ENCODE assay signal across 8 cellular contexts in the genomic region with DNA sequence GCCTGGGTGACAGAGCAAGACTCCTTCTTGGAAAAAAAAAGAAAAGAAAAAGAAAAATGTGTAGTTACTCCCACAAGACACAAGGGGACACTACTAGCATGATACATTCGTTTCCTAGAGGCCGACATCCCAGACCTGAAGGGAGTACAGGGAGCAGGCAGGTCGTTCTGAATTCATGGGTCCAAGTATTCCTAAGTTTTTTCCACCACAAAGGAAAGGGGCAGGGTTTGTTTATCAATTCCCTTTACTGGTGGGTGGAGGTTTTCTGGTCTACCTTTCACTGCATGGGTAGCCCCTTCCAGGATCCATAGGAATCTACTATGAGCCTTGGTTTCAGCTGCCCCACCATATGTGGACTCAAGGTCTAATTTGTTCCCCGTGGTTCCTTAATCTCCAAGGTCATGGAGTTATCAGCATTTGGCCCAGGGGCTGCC. TPM values are rescaled to one million over a fixed set of nuclear protein-coding genes. Genes with fewer than 3 reads are reported as not detected.
DNase-seq lines count a peak whose midpoint lies in the region; ATAC-seq, FAIRE-seq and TF ChIP-seq lines count a peak whose summit lies in the region.

No MANE protein-coding gene starts in this region.

- no peak for TF ChIP-seq POLR2A in H54 (IDR thresholded peaks at IDR 0.05; ENCODE audit: low read depth, low read length)

- H3K4me3 ChIP-seq in ascending aorta (no peak overlapping the region), right cardiac atrium (ENCODE audit: low read length) (no peak overlapping the region)

- peak; percentile 76 to 86 (median 82) for TF ChIP-seq CTCF in ascending aorta (IDR thresholded peaks at IDR 0.05)

- ATAC-seq in right cardiac atrium = peak; percentile 74 to 80
- peak; percentile 80 for ATAC-seq in sciatic nerve

- H3K27ac ChIP-seq in ascending aorta (no peak overlapping the region), right cardiac atrium (ENCODE audit: low read length) (peak overlapping the region; percentile 54)

- DNase-seq in DMS153 (lab: John Stamatoyannopoulos, UW) = peak; percentile 80
- DNase-seq in HT-29 (ENCODE audit: low spot score) = peak; percentile 89
- DNase-seq in NCI-H526 treated with DMSO at 0.1 percent for 48 hours (lab: John Stamatoyannopoulos, UW) = peak; percentile 83
- DNase-seq in ascending aorta (ENCODE audit: low spot score in 2 of 2) = no peak
- peak in 1 of 3 donors; percentile 27 for DNase-seq in right cardiac atrium
- DNase-seq in sciatic nerve (ENCODE audit: low spot score) = no peak
- no peak for DNase-seq in stimulated activated CD4-positive, alpha-beta T cell treated with anti-CD3 and anti-CD28 coated beads, Interleukin-12 subunit alpha, Interleukin-12 subunit beta, amount 100 ng/mL, for 4 hours
- no peak for DNase-seq in H54 (ENCODE audit: insufficient read length, low spot score)

- H3K27me3 ChIP-seq in ascending aorta = no peaks in the 10 kb centered on the region
- H3K27me3 ChIP-seq in right cardiac atrium (ENCODE audit: control insufficient read depth, insufficient read depth) = no peaks in the 10 kb centered on the region

- no peak for FAIRE-seq in H54 (lab: Jason Lieb, UNC)

- H3K4me1 ChIP-seq in ascending aorta (peaks cover 0 to 7% of the 10 kb centered on the region in 2 donors), right cardiac atrium (ENCODE audit: control insufficient read depth, insufficient read depth, low read length) (no peaks in the 10 kb centered on the region)

- WGBS in right cardiac atrium = 3% methylated on average over 4 of the region's 4 CpGs

- H3K9me3 ChIP-seq in ascending aorta = no peaks in the 10 kb centered on the region
- no peaks in the 10 kb centered on the region for H3K9me3 ChIP-seq in right cardiac atrium (ENCODE audit: control insufficient read depth, low read length)

- intact Hi-C loops in ascending aorta (cut with DNase I) (loop anchor here (2.0 kb wide), 1 partner anchor 142 kb away; no protein-coding TSS in a partner anchor), right cardiac atrium (cut with DNase I) (no loop called here), sciatic nerve (cut with DNase I) (no loop called here)

- H3K36me3 ChIP-seq in ascending aorta = no peaks in the 10 kb centered on the region

RNA-seq across cellular contexts. Expression of a gene that starts 11.8 kb away (rescaled TPM):
- total RNA-seq in HT-29 (2014; rRNA removed; shearing (Covaris generic)) = 2.9 and 3.0 TPM in 2 replicates
- total RNA-seq in ascending aorta = not detected
- under 1 TPM in 3 of 4 donors, not detected in 1; 0.14 to 0.23 (median 0.15) TPM for total RNA-seq in right cardiac atrium
- polyA plus RNA-seq in right cardiac atrium = 0.20 TPM
- not detected for total RNA-seq in sciatic nerve

RNA-seq across cellular contexts. Expression of a gene that starts 16.1 kb away (rescaled TPM):
- total RNA-seq in HT-29 (2014; rRNA removed; shearing (Covaris generic)) = 5.8 and 8.8 TPM in 2 replicates
- total RNA-seq in ascending aorta (11.4 TPM), right cardiac atrium (1 to 10 TPM; 6.1 to 7.7 (median 7.4) TPM), sciatic nerve (12.0 TPM)
- 5.5 TPM for polyA plus RNA-seq in right cardiac atrium

RNA-seq across cellular contexts. Expression of a gene that starts 20.1 kb away (rescaled TPM):
- total RNA-seq in HT-29 (2014; rRNA removed; shearing (Covaris generic)) = 102 and 106 TPM in 2 replicates
- total RNA-seq in ascending aorta (99.3 TPM), right cardiac atrium (10 to 100 TPM; 12.2 to 16.1 (median 12.9) TPM), sciatic nerve (65.9 TPM)
- 9.3 TPM for polyA plus RNA-seq in right cardiac atrium

RNA-seq across cellular contexts. Expression of a gene that starts 32.7 kb away (rescaled TPM):
- 28.8 and 30.2 TPM in 2 replicates for total RNA-seq in HT-29 (2014; rRNA removed; shearing (Covaris generic))
- total RNA-seq in ascending aorta = 70.9 TPM
- 10 to 100 TPM; 51.9 to 61.6 (median 59.7) TPM for total RNA-seq in right cardiac atrium
- polyA plus RNA-seq in right cardiac atrium = 33.2 TPM
- total RNA-seq in sciatic nerve = 62.5 TPM

RNA-seq across cellular contexts. Expression of a gene that starts 51.7 kb away (rescaled TPM):
- total RNA-seq in HT-29 (2014; rRNA removed; shearing (Covaris generic)) = 30.9 and 36.5 TPM in 2 replicates
- total RNA-seq in ascending aorta = 20.6 TPM
- total RNA-seq in right cardiac atrium = 10 to 100 TPM in 2 of 4 donors, 1 to 10 TPM in 2; 9.1 to 21.2 (median 10.7) TPM
- polyA plus RNA-seq in right cardiac atrium = 12.2 TPM
- 34.7 TPM for total RNA-seq in sciatic nerve

Comparison
In these comparisons a context has a peak if more than half of its experiments do, and no peak if none do; other contexts are left out.
1. DNase-seq: peak in DMS153 (single experiment), HT-29 (single experiment) and NCI-H526 treated with DMSO at 0.1 percent for 48 hours (single experiment); none in ascending aorta (0 of 2), sciatic nerve (single experiment), stimulated activated CD4-positive, alpha-beta T cell treated with anti-CD3 and anti-CD28 coated beads, Interleukin-12 subunit alpha, Interleukin-12 subunit beta, amount 100 ng/mL, for 4 hours (single experiment) and H54 (single experiment).